In genomic region chr9:136849038-136849959, GRCh38 we compare ENCODE assay signal across 8 cellular contexts. TPM values are rescaled to one million over a fixed set of nuclear protein-coding genes. Genes with fewer than 3 reads are reported as not detected.
DNase-seq lines count a peak whose midpoint lies in the region; ATAC-seq and TF ChIP-seq lines count a peak whose summit lies in the region.

PHPT1 (plus strand) TSS chr9:136849409; CDS start chr9:136849431, 22 bp downstream.

- DNase-seq in NCI-H69 (lab: John Stamatoyannopoulos, UW) (peak; percentile 100), coronary artery (ENCODE audit: low spot score) (peak; percentile 99)
- DNase-seq in activated CD4-positive, alpha-beta T cell treated with anti-CD3 and anti-CD28 coated beads, Interleukin-2, amount 10 ng/mL, durations not matched to agents 7 days and 5 days: peak; percentile 97
- peak; percentile 92 to 93 for DNase-seq in stimulated activated CD4-positive, alpha-beta T cell treated with anti-CD3 and anti-CD28 coated beads, Interleukin-1b, Interleukin-23, amount 100 ng/mL, for 4 hours (ENCODE audit: low read depth in 2 of 2)

- H3K27ac ChIP-seq in BLaER1 (peak within 1 kb of the TSS; percentile 81), coronary artery (peak within 1 kb of the TSS; percentile 77 to 99), layer of hippocampus (ENCODE audit: low read depth, low read length) (peak within 1 kb of the TSS; percentile 97)

- ATAC-seq in GM19328 (IDR thresholded peaks at IDR 0.05; ENCODE audit: unreplicated experiment) (peak; percentile 83), HG03520 (IDR thresholded peaks at IDR 0.05; ENCODE audit: unreplicated experiment) (peak; percentile 82)

- peak within 1 kb of the TSS; percentile 87 for H3K4me3 ChIP-seq in BLaER1
- H3K4me3 ChIP-seq in coronary artery: peak within 1 kb of the TSS; percentile 80

- peak within 1 kb of the TSS; percentile 88 for H3K27ac Mint-ChIP-seq in activated CD4-positive, alpha-beta T cell treated with anti-CD3 and anti-CD28 coated beads, Interleukin-2, amount 10 ng/mL, durations not matched to agents 7 days and 5 days

- H4K20me1 ChIP-seq in BLaER1: peaks cover 35% of the 10 kb centered on the region

- CTCF ChIA-PET in activated CD4-positive, alpha-beta T cell treated with anti-CD3 and anti-CD28 coated beads, Interleukin-2, amount 10 ng/mL, durations not matched to agents 7 days and 5 days (lab: Charles Lee): interaction anchor here (1.1 to 2.2 kb wide), 2 partner anchors 53 to 95 kb away, joined by 3 to 6 read pairs; partner anchors contain the start of gene FBXW5

- H3K4me1 ChIP-seq in BLaER1: peaks cover 42% of the 10 kb centered on the region

- no peaks in the 10 kb centered on the region for H3K9me3 Mint-ChIP-seq in activated CD4-positive, alpha-beta T cell treated with anti-CD3 and anti-CD28 coated beads, Interleukin-2, amount 10 ng/mL, durations not matched to agents 7 days and 5 days

- H3K9me3 ChIP-seq in BLaER1: peaks cover 18% of the 10 kb centered on the region; the same call in 1 of the 2 replicates

- peak within 1 kb of the TSS; percentile 84 for H3K9ac ChIP-seq in BLaER1

- H3K36me3 ChIP-seq in BLaER1: peaks cover 22% of the 10 kb centered on the region

- TF ChIP-seq CTCF in coronary artery (IDR thresholded peaks at IDR 0.05): no peak

- H3K27me3 ChIP-seq in BLaER1 (peaks cover 36% of the 10 kb centered on the region), layer of hippocampus (ENCODE audit: control insufficient read depth, insufficient read depth, low read length) (peaks cover 2% of the 10 kb centered on the region)

- POLR2A ChIA-PET in activated CD4-positive, alpha-beta T cell treated with anti-CD3 and anti-CD28 coated beads, Interleukin-2, amount 10 ng/mL, durations not matched to agents 7 days and 5 days (lab: Charles Lee): no interaction called here

- H3K4me3 Mint-ChIP-seq in activated CD4-positive, alpha-beta T cell treated with anti-CD3 and anti-CD28 coated beads, Interleukin-2, amount 10 ng/mL, durations not matched to agents 7 days and 5 days: peak within 1 kb of the TSS; percentile 92

- H3K27me3 Mint-ChIP-seq in activated CD4-positive, alpha-beta T cell treated with anti-CD3 and anti-CD28 coated beads, Interleukin-2, amount 10 ng/mL, durations not matched to agents 7 days and 5 days: peaks cover 14% of the 10 kb centered on the region

- peak within 1 kb of the TSS; percentile 100 for H3K4me2 ChIP-seq in BLaER1

- peaks cover 17% of the 10 kb centered on the region for H3K4me1 Mint-ChIP-seq in activated CD4-positive, alpha-beta T cell treated with anti-CD3 and anti-CD28 coated beads, Interleukin-2, amount 10 ng/mL, durations not matched to agents 7 days and 5 days

- H3K36me3 Mint-ChIP-seq in activated CD4-positive, alpha-beta T cell treated with anti-CD3 and anti-CD28 coated beads, Interleukin-2, amount 10 ng/mL, durations not matched to agents 7 days and 5 days (ENCODE audit: low read depth): peaks cover 3% of the 10 kb centered on the region

RNA-seq across cellular contexts. Expression of gene PHPT1, which starts in this region (rescaled TPM):
- 10 to 100 TPM; 90.1 to 99.4 TPM for total RNA-seq in activated CD4-positive, alpha-beta T cell treated with anti-CD3 and anti-CD28 coated beads, Interleukin-2, amount 10 ng/mL, durations not matched to agents 7 days and 5 days

Comparison
In these comparisons a context has a peak if more than half of its experiments do, and no peak if none do; other contexts are left out.
1. Peak in every context shown above with its lines: DNase-seq, ATAC-seq, H3K4me3 ChIP-seq and H3K27ac ChIP-seq.